In genomic region chr13:99307247-99307646, GRCh38 we compare ENCODE assay signal across 1 cellular context.
TF ChIP-seq lines count a peak whose summit lies in the region.

A gene with protein sequence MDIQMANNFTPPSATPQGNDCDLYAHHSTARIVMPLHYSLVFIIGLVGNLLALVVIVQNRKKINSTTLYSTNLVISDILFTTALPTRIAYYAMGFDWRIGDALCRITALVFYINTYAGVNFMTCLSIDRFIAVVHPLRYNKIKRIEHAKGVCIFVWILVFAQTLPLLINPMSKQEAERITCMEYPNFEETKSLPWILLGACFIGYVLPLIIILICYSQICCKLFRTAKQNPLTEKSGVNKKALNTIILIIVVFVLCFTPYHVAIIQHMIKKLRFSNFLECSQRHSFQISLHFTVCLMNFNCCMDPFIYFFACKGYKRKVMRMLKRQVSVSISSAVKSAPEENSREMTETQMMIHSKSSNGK (minus strand): TSS chr13:99307399. CDS start chr13:99296145, 11,254 bp downstream.

TF ChIP-seq in GM12878, 131 proteins besides CTCF, POLR2A, EP300 and RAD21 (continued from another document and continues in another):
- TF ChIP-seq, protein P1, sequence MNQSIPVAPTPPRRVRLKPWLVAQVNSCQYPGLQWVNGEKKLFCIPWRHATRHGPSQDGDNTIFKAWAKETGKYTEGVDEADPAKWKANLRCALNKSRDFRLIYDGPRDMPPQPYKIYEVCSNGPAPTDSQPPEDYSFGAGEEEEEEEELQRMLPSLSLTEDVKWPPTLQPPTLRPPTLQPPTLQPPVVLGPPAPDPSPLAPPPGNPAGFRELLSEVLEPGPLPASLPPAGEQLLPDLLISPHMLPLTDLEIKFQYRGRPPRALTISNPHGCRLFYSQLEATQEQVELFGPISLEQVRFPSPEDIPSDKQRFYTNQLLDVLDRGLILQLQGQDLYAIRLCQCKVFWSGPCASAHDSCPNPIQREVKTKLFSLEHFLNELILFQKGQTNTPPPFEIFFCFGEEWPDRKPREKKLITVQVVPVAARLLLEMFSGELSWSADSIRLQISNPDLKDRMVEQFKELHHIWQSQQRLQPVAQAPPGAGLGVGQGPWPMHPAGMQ (IDR thresholded peaks at IDR 0.05; ENCODE audit: borderline replicate concordance), result no peak
- TF ChIP-seq BHLHE40 (IDR thresholded peaks at IDR 0.05; ENCODE audit: borderline replicate concordance in 1 of 2, low read depth in 2 of 2, low read length in 1 of 2), result peak in 1 of 2 experiments; percentile 64; a peak in 2 of 4 replicates
- no peak for TF ChIP-seq ZNF207 (IDR thresholded peaks at IDR 0.05; ENCODE audit: borderline replicate concordance)
- TF ChIP-seq NBN (IDR thresholded peaks at IDR 0.05), result peak; percentile 48; the same call in 1 of the 2 replicates
- TF ChIP-seq, protein P2, sequence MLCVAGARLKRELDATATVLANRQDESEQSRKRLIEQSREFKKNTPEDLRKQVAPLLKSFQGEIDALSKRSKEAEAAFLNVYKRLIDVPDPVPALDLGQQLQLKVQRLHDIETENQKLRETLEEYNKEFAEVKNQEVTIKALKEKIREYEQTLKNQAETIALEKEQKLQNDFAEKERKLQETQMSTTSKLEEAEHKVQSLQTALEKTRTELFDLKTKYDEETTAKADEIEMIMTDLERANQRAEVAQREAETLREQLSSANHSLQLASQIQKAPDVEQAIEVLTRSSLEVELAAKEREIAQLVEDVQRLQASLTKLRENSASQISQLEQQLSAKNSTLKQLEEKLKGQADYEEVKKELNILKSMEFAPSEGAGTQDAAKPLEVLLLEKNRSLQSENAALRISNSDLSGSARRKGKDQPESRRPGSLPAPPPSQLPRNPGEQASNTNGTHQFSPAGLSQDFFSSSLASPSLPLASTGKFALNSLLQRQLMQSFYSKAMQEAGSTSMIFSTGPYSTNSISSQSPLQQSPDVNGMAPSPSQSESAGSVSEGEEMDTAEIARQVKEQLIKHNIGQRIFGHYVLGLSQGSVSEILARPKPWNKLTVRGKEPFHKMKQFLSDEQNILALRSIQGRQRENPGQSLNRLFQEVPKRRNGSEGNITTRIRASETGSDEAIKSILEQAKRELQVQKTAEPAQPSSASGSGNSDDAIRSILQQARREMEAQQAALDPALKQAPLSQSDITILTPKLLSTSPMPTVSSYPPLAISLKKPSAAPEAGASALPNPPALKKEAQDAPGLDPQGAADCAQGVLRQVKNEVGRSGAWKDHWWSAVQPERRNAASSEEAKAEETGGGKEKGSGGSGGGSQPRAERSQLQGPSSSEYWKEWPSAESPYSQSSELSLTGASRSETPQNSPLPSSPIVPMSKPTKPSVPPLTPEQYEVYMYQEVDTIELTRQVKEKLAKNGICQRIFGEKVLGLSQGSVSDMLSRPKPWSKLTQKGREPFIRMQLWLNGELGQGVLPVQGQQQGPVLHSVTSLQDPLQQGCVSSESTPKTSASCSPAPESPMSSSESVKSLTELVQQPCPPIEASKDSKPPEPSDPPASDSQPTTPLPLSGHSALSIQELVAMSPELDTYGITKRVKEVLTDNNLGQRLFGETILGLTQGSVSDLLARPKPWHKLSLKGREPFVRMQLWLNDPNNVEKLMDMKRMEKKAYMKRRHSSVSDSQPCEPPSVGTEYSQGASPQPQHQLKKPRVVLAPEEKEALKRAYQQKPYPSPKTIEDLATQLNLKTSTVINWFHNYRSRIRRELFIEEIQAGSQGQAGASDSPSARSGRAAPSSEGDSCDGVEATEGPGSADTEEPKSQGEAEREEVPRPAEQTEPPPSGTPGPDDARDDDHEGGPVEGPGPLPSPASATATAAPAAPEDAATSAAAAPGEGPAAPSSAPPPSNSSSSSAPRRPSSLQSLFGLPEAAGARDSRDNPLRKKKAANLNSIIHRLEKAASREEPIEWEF (IDR thresholded peaks at IDR 0.05; ENCODE audit: insufficient replicate concordance, low read depth, low read length), result peak; percentile 18
- TF ChIP-seq, protein P3, sequence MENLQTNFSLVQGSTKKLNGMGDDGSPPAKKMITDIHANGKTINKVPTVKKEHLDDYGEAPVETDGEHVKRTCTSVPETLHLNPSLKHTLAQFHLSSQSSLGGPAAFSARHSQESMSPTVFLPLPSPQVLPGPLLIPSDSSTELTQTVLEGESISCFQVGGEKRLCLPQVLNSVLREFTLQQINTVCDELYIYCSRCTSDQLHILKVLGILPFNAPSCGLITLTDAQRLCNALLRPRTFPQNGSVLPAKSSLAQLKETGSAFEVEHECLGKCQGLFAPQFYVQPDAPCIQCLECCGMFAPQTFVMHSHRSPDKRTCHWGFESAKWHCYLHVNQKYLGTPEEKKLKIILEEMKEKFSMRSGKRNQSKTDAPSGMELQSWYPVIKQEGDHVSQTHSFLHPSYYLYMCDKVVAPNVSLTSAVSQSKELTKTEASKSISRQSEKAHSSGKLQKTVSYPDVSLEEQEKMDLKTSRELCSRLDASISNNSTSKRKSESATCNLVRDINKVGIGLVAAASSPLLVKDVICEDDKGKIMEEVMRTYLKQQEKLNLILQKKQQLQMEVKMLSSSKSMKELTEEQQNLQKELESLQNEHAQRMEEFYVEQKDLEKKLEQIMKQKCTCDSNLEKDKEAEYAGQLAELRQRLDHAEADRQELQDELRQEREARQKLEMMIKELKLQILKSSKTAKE (IDR thresholded peaks at IDR 0.05; ENCODE audit: low read depth, poor library complexity, severe bottlenecking), result no peak
- TF ChIP-seq, protein P4, sequence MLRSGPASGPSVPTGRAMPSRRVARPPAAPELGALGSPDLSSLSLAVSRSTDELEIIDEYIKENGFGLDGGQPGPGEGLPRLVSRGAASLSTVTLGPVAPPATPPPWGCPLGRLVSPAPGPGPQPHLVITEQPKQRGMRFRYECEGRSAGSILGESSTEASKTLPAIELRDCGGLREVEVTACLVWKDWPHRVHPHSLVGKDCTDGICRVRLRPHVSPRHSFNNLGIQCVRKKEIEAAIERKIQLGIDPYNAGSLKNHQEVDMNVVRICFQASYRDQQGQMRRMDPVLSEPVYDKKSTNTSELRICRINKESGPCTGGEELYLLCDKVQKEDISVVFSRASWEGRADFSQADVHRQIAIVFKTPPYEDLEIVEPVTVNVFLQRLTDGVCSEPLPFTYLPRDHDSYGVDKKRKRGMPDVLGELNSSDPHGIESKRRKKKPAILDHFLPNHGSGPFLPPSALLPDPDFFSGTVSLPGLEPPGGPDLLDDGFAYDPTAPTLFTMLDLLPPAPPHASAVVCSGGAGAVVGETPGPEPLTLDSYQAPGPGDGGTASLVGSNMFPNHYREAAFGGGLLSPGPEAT (IDR thresholded peaks at IDR 0.05; ENCODE audit: low read depth), result peak; percentile 87
- no peak for TF ChIP-seq BMI1 (IDR thresholded peaks at IDR 0.05; ENCODE audit: borderline replicate concordance)
- TF ChIP-seq, protein P5, sequence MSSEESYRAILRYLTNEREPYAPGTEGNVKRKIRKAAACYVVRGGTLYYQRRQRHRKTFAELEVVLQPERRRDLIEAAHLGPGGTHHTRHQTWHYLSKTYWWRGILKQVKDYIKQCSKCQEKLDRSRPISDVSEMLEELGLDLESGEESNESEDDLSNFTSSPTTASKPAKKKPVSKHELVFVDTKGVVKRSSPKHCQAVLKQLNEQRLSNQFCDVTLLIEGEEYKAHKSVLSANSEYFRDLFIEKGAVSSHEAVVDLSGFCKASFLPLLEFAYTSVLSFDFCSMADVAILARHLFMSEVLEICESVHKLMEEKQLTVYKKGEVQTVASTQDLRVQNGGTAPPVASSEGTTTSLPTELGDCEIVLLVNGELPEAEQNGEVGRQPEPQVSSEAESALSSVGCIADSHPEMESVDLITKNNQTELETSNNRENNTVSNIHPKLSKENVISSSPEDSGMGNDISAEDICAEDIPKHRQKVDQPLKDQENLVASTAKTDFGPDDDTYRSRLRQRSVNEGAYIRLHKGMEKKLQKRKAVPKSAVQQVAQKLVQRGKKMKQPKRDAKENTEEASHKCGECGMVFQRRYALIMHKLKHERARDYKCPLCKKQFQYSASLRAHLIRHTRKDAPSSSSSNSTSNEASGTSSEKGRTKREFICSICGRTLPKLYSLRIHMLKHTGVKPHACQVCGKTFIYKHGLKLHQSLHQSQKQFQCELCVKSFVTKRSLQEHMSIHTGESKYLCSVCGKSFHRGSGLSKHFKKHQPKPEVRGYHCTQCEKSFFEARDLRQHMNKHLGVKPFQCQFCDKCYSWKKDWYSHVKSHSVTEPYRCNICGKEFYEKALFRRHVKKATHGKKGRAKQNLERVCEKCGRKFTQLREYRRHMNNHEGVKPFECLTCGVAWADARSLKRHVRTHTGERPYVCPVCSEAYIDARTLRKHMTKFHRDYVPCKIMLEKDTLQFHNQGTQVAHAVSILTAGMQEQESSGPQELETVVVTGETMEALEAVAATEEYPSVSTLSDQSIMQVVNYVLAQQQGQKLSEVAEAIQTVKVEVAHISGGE (CRISPR knock-in tag; IDR thresholded peaks at IDR 0.05), result no peak
- peak; percentile 36; the same call in 1 of the 2 replicates for TF ChIP-seq TCF3 (IDR thresholded peaks at IDR 0.05; ENCODE audit: borderline replicate concordance, insufficient read depth, low read depth, low read length)
- peak; percentile 88 for TF ChIP-seq ZNF687 (IDR thresholded peaks at IDR 0.05)
- TF ChIP-seq, protein P6, sequence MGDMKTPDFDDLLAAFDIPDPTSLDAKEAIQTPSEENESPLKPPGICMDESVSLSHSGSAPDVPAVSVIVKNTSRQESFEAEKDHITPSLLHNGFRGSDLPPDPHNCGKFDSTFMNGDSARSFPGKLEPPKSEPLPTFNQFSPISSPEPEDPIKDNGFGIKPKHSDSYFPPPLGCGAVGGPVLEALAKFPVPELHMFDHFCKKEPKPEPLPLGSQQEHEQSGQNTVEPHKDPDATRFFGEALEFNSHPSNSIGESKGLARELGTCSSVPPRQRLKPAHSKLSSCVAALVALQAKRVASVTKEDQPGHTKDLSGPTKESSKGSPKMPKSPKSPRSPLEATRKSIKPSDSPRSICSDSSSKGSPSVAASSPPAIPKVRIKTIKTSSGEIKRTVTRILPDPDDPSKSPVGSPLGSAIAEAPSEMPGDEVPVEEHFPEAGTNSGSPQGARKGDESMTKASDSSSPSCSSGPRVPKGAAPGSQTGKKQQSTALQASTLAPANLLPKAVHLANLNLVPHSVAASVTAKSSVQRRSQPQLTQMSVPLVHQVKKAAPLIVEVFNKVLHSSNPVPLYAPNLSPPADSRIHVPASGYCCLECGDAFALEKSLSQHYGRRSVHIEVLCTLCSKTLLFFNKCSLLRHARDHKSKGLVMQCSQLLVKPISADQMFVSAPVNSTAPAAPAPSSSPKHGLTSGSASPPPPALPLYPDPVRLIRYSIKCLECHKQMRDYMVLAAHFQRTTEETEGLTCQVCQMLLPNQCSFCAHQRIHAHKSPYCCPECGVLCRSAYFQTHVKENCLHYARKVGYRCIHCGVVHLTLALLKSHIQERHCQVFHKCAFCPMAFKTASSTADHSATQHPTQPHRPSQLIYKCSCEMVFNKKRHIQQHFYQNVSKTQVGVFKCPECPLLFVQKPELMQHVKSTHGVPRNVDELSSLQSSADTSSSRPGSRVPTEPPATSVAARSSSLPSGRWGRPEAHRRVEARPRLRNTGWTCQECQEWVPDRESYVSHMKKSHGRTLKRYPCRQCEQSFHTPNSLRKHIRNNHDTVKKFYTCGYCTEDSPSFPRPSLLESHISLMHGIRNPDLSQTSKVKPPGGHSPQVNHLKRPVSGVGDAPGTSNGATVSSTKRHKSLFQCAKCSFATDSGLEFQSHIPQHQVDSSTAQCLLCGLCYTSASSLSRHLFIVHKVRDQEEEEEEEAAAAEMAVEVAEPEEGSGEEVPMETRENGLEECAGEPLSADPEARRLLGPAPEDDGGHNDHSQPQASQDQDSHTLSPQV (IDR thresholded peaks at IDR 0.05), result no peak
- TF ChIP-seq, protein P7, sequence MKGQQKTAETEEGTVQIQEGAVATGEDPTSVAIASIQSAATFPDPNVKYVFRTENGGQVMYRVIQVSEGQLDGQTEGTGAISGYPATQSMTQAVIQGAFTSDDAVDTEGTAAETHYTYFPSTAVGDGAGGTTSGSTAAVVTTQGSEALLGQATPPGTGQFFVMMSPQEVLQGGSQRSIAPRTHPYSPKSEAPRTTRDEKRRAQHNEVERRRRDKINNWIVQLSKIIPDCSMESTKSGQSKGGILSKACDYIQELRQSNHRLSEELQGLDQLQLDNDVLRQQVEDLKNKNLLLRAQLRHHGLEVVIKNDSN (IDR thresholded peaks at IDR 0.05; ENCODE audit: borderline replicate concordance, extremely low read length, insufficient read depth, low read depth, low read length), result no peak
- no peak for TF ChIP-seq ATF3 (IDR thresholded peaks at IDR 0.05; ENCODE audit: borderline replicate concordance, extremely low read depth, low read depth, low read length)
- no peak for TF ChIP-seq SUZ12 (IDR thresholded peaks at IDR 0.05; ENCODE audit: unreplicated experiment)
- no peak for TF ChIP-seq DPF2 (IDR thresholded peaks at IDR 0.05)
- no peak; the same call in 1 of the 2 replicates for TF ChIP-seq RB1 (IDR thresholded peaks at IDR 0.05; ENCODE audit: borderline replicate concordance)
- no peak for TF ChIP-seq SIX5 (IDR thresholded peaks at IDR 0.05; ENCODE audit: low read depth, low read length, severe bottlenecking)
- no peak for TF ChIP-seq KLF5 (IDR thresholded peaks at IDR 0.05; ENCODE audit: partially characterized antibody)
- peak; percentile 87 for TF ChIP-seq MXI1 (IDR thresholded peaks at IDR 0.05; ENCODE audit: low read depth, low read length)
- no peak for TF ChIP-seq ZZZ3 (IDR thresholded peaks at IDR 0.05; ENCODE audit: control insufficient read depth, insufficient read length, low read depth)
- TF ChIP-seq NFIC (IDR thresholded peaks at IDR 0.05; ENCODE audit: low read depth, low read length), result peak; percentile 75
